8 cellular contexts compared by ENCODE assay signal in the genomic region with DNA sequence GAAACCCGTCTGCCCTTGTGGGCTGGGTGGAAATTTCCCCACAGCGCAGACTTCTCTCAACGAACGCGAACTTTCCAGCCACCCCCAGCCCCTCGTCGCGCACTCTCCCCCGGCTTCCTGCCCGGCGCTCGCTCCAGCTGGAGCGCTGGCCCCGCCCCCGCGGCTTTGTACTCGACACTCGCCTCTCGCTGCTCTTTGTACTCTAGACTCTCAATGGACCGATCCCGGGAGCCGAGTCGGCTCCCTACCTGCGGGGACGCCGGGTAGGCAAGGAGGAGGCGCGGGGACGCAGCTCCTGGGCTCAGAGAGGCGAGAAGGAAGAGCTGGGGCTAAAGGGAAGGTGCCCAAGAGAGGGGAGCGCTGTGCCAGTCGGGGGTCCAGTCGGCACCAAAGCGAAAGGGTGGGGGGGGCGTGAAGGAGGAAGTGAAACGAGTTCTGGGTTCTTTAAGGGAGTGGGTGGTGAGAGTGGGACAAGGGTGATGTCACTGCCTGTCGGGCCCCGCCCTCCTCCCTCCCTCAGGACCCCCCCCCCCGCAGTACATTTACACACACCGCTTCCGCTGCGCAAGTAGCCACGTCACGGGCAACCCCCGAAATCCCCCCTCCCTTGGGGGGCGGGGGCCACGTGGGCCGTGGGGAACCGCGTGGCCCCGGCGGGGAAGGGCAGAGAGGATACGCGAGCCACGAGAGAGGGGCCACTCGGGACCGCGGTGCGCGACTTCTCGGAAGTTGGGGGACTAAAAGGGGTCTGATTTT. TPM values are rescaled to one million over a fixed set of nuclear protein-coding genes. Genes with fewer than 3 reads are reported as not detected.
DNase-seq lines count a peak whose midpoint lies in the region; ATAC-seq and TF ChIP-seq lines count a peak whose summit lies in the region.

No MANE protein-coding gene starts in this region.

- peaks cover 9% of the 10 kb centered on the region for H3K36me3 Mint-ChIP-seq in T-helper 17 cell (ENCODE audit: low read depth)

- H3K27ac Mint-ChIP-seq in T-helper 17 cell: peak overlapping the region; percentile 100

- H3K4me1 ChIP-seq in transverse colon: peaks cover 30 to 60% (median 36%) of the 10 kb centered on the region in 4 donors

- H3K4me1 Mint-ChIP-seq in T-helper 17 cell: peaks cover 56% of the 10 kb centered on the region

- ATAC-seq in T-helper 17 cell (peak; percentile 35), left cardiac atrium (peak; percentile 23 to 42)

- in situ Hi-C loops in transverse colon (cut with MboI; ENCODE audit: low pct_ligation_motif_present in 1 of 4, low pct_unique_long_range_greater_than_20kb in 1 of 4, low sequenced_read_pairs in 3 of 4): no loop called here

- peak; percentile 92 for TF ChIP-seq POLR2A in transverse colon (IDR thresholded peaks at IDR 0.05)

- H3K27ac ChIP-seq in transverse colon: peak overlapping the region; percentile 97 to 99 (median 99)

- peak overlapping the region; percentile 45 to 78 (median 59) for H3K4me3 ChIP-seq in transverse colon

- no peaks in the 10 kb centered on the region for H3K27me3 ChIP-seq in transverse colon

- H3K9me3 ChIP-seq in T-helper 17 cell (ENCODE audit: control insufficient read depth, low read length, poor library complexity, severe bottlenecking): no peaks in the 10 kb centered on the region
- no peaks in the 10 kb centered on the region for H3K9me3 ChIP-seq in transverse colon

- no peak for TF ChIP-seq EP300 in transverse colon (IDR thresholded peaks at IDR 0.05; ENCODE audit: low read depth)

- DNase-seq in DMS 273 treated with DMSO at 0.1 percent for 48 hours (lab: John Stamatoyannopoulos, UW) (peak; percentile 55), H4 (ENCODE audit: low spot score) (peak; percentile 66), NCI-H1105 (lab: John Stamatoyannopoulos, UW) (peak; percentile 81), T-helper 17 cell (peak; percentile 89 to 90 (median 89)), amniotic epithelial cell (ENCODE audit: low read depth) (peak; percentile 87), left cardiac atrium (peak; percentile 88), posterior vena cava (ENCODE audit: low spot score) (peak; percentile 95), transverse colon (peak; percentile 91)

- TF ChIP-seq CTCF in transverse colon (IDR thresholded peaks at IDR 0.05): no peak

- 0 to 1% methylated on average over 3 to 49 of the region's 61 CpGs for WGBS in transverse colon (ENCODE audit: low coverage in 1 of 2), 2 donors

- H3K4me3 Mint-ChIP-seq in T-helper 17 cell: peak overlapping the region; percentile 100

- H3K27me3 Mint-ChIP-seq in T-helper 17 cell: no peaks in the 10 kb centered on the region

- intact Hi-C loops in left cardiac atrium (cut with DNase I) (no loop called here), posterior vena cava (cut with DNase I) (no loop called here), transverse colon (cut with DNase I; ENCODE audit: low total_unique reads) (loop anchor here (2.0 to 5.0 kb wide), 2 partner anchors 13 to 601 kb away; partner anchors contain the start of genes GABARAP and NAA38)

- peaks cover 0 to 31% (median 7%) of the 10 kb centered on the region in 4 donors for H3K36me3 ChIP-seq in transverse colon

RNA-seq across cellular contexts. Expression of gene KDM6B, which starts 9.7 kb away (rescaled TPM):
- 0.21 and 4.1 TPM in 2 replicates for total RNA-seq in H4 (2014; rRNA removed; shearing (Covaris generic))
- total RNA-seq in T-helper 17 cell (100 to 1,000 TPM; 207 to 231 TPM), left cardiac atrium (10 to 100 TPM; 24.2 to 31.7 TPM), posterior vena cava (10 to 100 TPM; 21.0 to 29.0 TPM), transverse colon (10 to 100 TPM; 18.3 to 33.7 (median 30.2) TPM)

RNA-seq across cellular contexts. Expression of gene TMEM88, which starts 11.2 kb away (rescaled TPM):
- not detected in 2 replicates for total RNA-seq in H4 (2014; rRNA removed; shearing (Covaris generic))
- total RNA-seq in T-helper 17 cell (10 to 100 TPM; 31.0 to 31.3 TPM), left cardiac atrium (10 to 100 TPM; 32.5 to 33.6 TPM), posterior vena cava (10 to 100 TPM; 17.5 to 26.1 TPM), transverse colon (10 to 100 TPM in 1 of 4 donors, 1 to 10 TPM in 3; 2.4 to 13.1 (median 6.8) TPM)

RNA-seq across cellular contexts. Expression of gene NAA38, which starts 13.6 kb away (rescaled TPM):
- 70.3 and 104 TPM in 2 replicates for total RNA-seq in H4 (2014; rRNA removed; shearing (Covaris generic))
- total RNA-seq in T-helper 17 cell (10 to 100 TPM; 26.8 to 30.3 TPM), left cardiac atrium (10 to 100 TPM; 66.9 to 83.1 TPM), posterior vena cava (10 to 100 TPM; 65.2 to 79.7 TPM), transverse colon (10 to 100 TPM; 59.8 to 95.3 (median 86.5) TPM)

RNA-seq across cellular contexts. Expression of gene CYB5D1, which starts 14.1 kb away (rescaled TPM):
- 4.0 and 7.5 TPM in 2 replicates for total RNA-seq in H4 (2014; rRNA removed; shearing (Covaris generic))
- total RNA-seq in T-helper 17 cell (10 to 100 TPM in 1 of 2 donors, 1 to 10 TPM in 1; 9.3 to 14.9 TPM), left cardiac atrium (10 to 100 TPM; 15.6 to 17.1 TPM), posterior vena cava (1 to 10 TPM; 8.9 TPM), transverse colon (10 to 100 TPM in 1 of 4 donors, 1 to 10 TPM in 2, not detected in 1; 4.9 to 50.4 (median 9.6) TPM)

RNA-seq across cellular contexts. Expression of gene CHD3, which starts 44.9 kb away (rescaled TPM):
- 26.5 and 35.0 TPM in 2 replicates for total RNA-seq in H4 (2014; rRNA removed; shearing (Covaris generic))
- total RNA-seq in T-helper 17 cell: 100 to 1,000 TPM; 219 TPM
- total RNA-seq in left cardiac atrium: 10 to 100 TPM; 24.9 to 32.9 TPM
- total RNA-seq in posterior vena cava: 100 to 1,000 TPM in 1 of 2 donors, 10 to 100 TPM in 1; 67.4 to 105 TPM
- 10 to 100 TPM; 53.0 to 71.6 (median 62.0) TPM for total RNA-seq in transverse colon

Comparison
In these comparisons a context has a peak if more than half of its experiments do, and no peak if none do; other contexts are left out.
1. Peak in every context shown above with its lines: DNase-seq, ATAC-seq, H3K4me3 ChIP-seq and H3K27ac ChIP-seq.